8 cellular contexts compared by ENCODE assay signal in genomic region chr9:131397100-131397790, GRCh38. TPM values are rescaled to one million over a fixed set of nuclear protein-coding genes. Genes with fewer than 3 reads are reported as not detected.
DNase-seq lines count a peak whose midpoint lies in the region; ATAC-seq and TF ChIP-seq lines count a peak whose summit lies in the region.

No MANE protein-coding gene starts in this region.

- H3K4me1 ChIP-seq in ACC112 (ENCODE audit: control insufficient read depth, insufficient read depth, low read length, unreplicated experiment) (peaks cover 47% of the 10 kb centered on the region), HUES48 (ENCODE audit: control insufficient read depth, insufficient read depth, low read length) (peaks cover 53% of the 10 kb centered on the region), lower lobe of right lung (peaks cover 81% of the 10 kb centered on the region)

- H3K9me3 ChIP-seq in HUES48 (ENCODE audit: control insufficient read depth, insufficient read depth, low read length), result no peaks in the 10 kb centered on the region
- H3K9me3 ChIP-seq in lower lobe of right lung, result no peaks in the 10 kb centered on the region

- H3K36me3 ChIP-seq in ACC112 (ENCODE audit: insufficient read depth, low read length), result peaks cover 9% of the 10 kb centered on the region; the same call in 1 of the 2 replicates
- peaks cover 10% of the 10 kb centered on the region for H3K36me3 ChIP-seq in HUES48 (ENCODE audit: control insufficient read depth, insufficient read depth, low read length)
- H3K36me3 ChIP-seq in lower lobe of right lung, result no peaks in the 10 kb centered on the region

- TF ChIP-seq CTCF in lower lobe of right lung (IDR thresholded peaks at IDR 0.05), result no peak

- peak; percentile 66 for DNase-seq in astrocyte of the hippocampus (ENCODE audit: low read depth, low spot score)
- DNase-seq in lower lobe of right lung, result no peak
- DNase-seq in Kasumi-1 (lab: John Stamatoyannopoulos, UW), result no peak
- no peak for DNase-seq in NCI-H2107 (lab: John Stamatoyannopoulos, UW)
- no peak for DNase-seq in NK-92 treated with Interleukin-12 subunit alpha and Interleukin-12 subunit beta, amount 100 ng/mL, for 24 hours (lab: John Stamatoyannopoulos, UW)

- H3K79me2 ChIP-seq in ACC112 (ENCODE audit: control insufficient read depth, insufficient read depth, low read length, unreplicated experiment), result peaks cover 77% of the 10 kb centered on the region

- no peak overlapping the region for H2AFZ ChIP-seq in ACC112 (ENCODE audit: low read length, unreplicated experiment)

- peak overlapping the region; percentile 90 for H3K4me3 ChIP-seq in ACC112 (ENCODE audit: low read depth, low read length)
- H3K4me3 ChIP-seq in HUES48 (ENCODE audit: low read depth, low read length), result peak overlapping the region; percentile 78
- H3K4me3 ChIP-seq in lower lobe of right lung, result peak overlapping the region; percentile 22

- H3K27me3 ChIP-seq in ACC112 (ENCODE audit: insufficient read depth, low read length) (no peaks in the 10 kb centered on the region), HUES48 (ENCODE audit: control insufficient read depth, insufficient read depth, low read length) (no peaks in the 10 kb centered on the region), lower lobe of right lung (ENCODE audit: low read depth) (no peaks in the 10 kb centered on the region)

- H3K27ac ChIP-seq in ACC112 (ENCODE audit: low read depth, low read length) (peak overlapping the region; percentile 64), HUES48 (ENCODE audit: low read depth, low read length) (peak overlapping the region; percentile 77), lower lobe of right lung (peak overlapping the region; percentile 92)

- ATAC-seq in lower lobe of right lung, result no peak
- ATAC-seq in GM18870 (IDR thresholded peaks at IDR 0.05; ENCODE audit: unreplicated experiment), result no peak

- intact Hi-C loops in lower lobe of right lung (cut with DNase I), result no loop called here

- peak overlapping the region; percentile 9 for H3K9ac ChIP-seq in HUES48 (ENCODE audit: low read depth, low read length)

RNA-seq across cellular contexts. Expression of gene PRRC2B, which starts 3.4 kb away (rescaled TPM):
- 170 TPM for total RNA-seq in lower lobe of right lung

Comparison
In these comparisons a context has a peak if more than half of its experiments do, and no peak if none do; other contexts are left out.
1. H3K4me3 ChIP-seq: peak in every context shown above with its lines; median percentile 90 in ACC112; 78 in HUES48; 22 in lower lobe of right lung.